ENCODE assay signal across 8 cellular contexts in the genomic region with DNA sequence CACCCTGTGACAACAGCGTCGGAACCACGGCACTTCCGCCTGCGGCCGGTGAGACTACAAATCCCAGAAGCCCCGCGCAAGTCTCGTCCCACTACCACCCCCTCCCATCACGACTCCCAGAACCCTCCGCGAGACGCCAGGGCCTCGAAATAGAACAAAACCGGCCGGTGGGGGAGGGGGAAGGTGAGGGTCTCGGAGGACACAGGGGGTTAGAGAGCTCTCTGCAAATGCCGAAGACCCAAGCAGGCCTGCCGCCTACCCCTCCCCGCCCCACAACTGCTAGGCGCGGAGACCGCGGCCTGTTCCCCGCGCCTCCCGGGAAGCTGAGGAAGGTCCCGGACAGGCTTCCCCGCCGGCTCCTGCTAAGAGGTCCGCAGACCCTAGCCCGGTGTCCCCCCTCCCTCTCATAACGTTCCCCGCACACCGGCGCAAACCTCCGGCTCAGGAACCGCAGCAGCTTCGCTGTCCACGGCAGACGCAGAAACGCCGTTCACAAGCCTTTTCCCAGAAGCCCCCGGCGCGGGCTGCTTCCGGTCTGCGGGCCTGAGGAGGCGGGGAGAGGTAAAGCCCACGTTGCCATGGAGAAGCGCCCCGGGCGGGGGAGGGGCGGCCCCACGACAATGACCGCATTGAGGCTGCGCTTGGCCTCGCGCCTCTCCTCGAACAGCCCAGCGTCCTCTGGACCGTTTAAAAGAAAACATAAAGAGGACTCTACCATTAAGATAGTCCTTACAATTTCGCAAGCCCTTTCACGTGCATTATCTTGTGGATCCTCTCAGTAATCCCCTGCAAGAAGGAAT. TPM values are rescaled to one million over a fixed set of nuclear protein-coding genes. Genes with fewer than 3 reads are reported as not detected.
DNase-seq lines count a peak whose midpoint lies in the region; ATAC-seq and TF ChIP-seq lines count a peak whose summit lies in the region.

TSS of gene ZNF24 (minus strand) at position 485 of the 800 bp plus-strand sequence. CDS start 3,770 bp downstream, outside the sequence.

- no peaks in the 10 kb centered on the region for H3K36me3 ChIP-seq in testis (ENCODE audit: low read depth, missing control alignments)

- H3K9me3 Mint-ChIP-seq in activated naive CD4-positive, alpha-beta T cell treated with anti-CD3 and anti-CD28 coated beads, Interleukin-2, amount 50 U/mL, for 72 hours = no peaks in the 10 kb centered on the region

- H3K36me3 Mint-ChIP-seq in activated naive CD4-positive, alpha-beta T cell treated with anti-CD3 and anti-CD28 coated beads, Interleukin-2, amount 50 U/mL, for 72 hours = peaks cover 17 to 22% of the 10 kb centered on the region in 2 donors

- TF ChIP-seq CTCF in omental fat pad (IDR thresholded peaks at IDR 0.05) (no peak), testis (IDR thresholded peaks at IDR 0.05) (no peak)

- DNase-seq in NCI-H1092 treated with DMSO at 0.1 percent for 48 hours (lab: John Stamatoyannopoulos, UW) = peak; percentile 97
- peak; percentile 84 for DNase-seq in SKM-1 (lab: John Stamatoyannopoulos, UW; ENCODE audit: unreplicated experiment)
- DNase-seq in activated naive CD4-positive, alpha-beta T cell treated with anti-CD3 and anti-CD28 coated beads, Interleukin-2, amount 50 U/mL, for 72 hours (ENCODE audit: low spot score in 2 of 2) = peak; percentile 93 to 95
- no peak for DNase-seq in glomerular endothelial cell (ENCODE audit: extremely low read depth, low read depth, low spot score)
- DNase-seq in omental fat pad (ENCODE audit: low spot score) = peak; percentile 93
- DNase-seq in testis = peak; percentile 98

- H3K9me3 ChIP-seq in testis = no peaks in the 10 kb centered on the region

- no peaks in the 10 kb centered on the region for H3K27me3 ChIP-seq in testis

- intact Hi-C loops in testis (cut with DNase I; ENCODE audit: low total_unique reads) = loop anchor here (10.0 kb wide), 1 partner anchor 89 kb away; no protein-coding TSS in a partner anchor

- peak within 1 kb of the TSS; percentile 94 for H3K4me3 ChIP-seq in GM08714 (ENCODE audit: low read length)
- peak within 1 kb of the TSS; percentile 98 to 99 for H3K4me3 ChIP-seq in testis

- WGBS in testis, 2 donors = 0% methylated on average over 20 to 48 of the region's 64 CpGs

- H3K4me1 ChIP-seq in testis = peaks cover 18% of the 10 kb centered on the region

- ATAC-seq in HG02610 (IDR thresholded peaks at IDR 0.05; ENCODE audit: unreplicated experiment) (peak; percentile 89), omental fat pad (ENCODE audit: low FRiP score) (peak; percentile 95)
- ATAC-seq in activated naive CD4-positive, alpha-beta T cell treated with anti-CD3 and anti-CD28 coated beads, Interleukin-2, amount 50 U/mL, for 72 hours = peak; percentile 91 to 93

- peak within 1 kb of the TSS; percentile 99 for H3K27ac ChIP-seq in testis

- peak; percentile 12 for TF ChIP-seq POLR2A in testis (IDR thresholded peaks at IDR 0.05)

- H3K27ac Mint-ChIP-seq in activated naive CD4-positive, alpha-beta T cell treated with anti-CD3 and anti-CD28 coated beads, Interleukin-2, amount 50 U/mL, for 72 hours = peak within 1 kb of the TSS; percentile 99

RNA-seq across cellular contexts. Expression of gene ZNF24, which starts in this region (rescaled TPM):
- total RNA-seq in activated naive CD4-positive, alpha-beta T cell treated with anti-CD3 and anti-CD28 coated beads, Interleukin-2, amount 50 U/mL, for 72 hours = 10 to 100 TPM; 43.9 to 44.6 TPM
- total RNA-seq in glomerular endothelial cell (22.4 and 25.4 TPM in 2 replicates), omental fat pad (10 to 100 TPM; 24.8 to 41.9 (median 30.8) TPM), testis (10 to 100 TPM; 38.9 to 39.8 TPM)
- 29.2 TPM for polyA plus RNA-seq in testis (ENCODE audit: insufficient read depth, low read depth, low replicate concordance)
